8 cellular contexts compared by ENCODE assay signal in genomic region chr4:149914521-149915115, GRCh38.
DNase-seq lines count a peak whose midpoint lies in the region; ATAC-seq, FAIRE-seq and TF ChIP-seq lines count a peak whose summit lies in the region.

No MANE protein-coding gene starts in this region.

- H3K9me3 Mint-ChIP-seq in HFFc6, result no peaks in the 10 kb centered on the region
- no peaks in the 10 kb centered on the region for H3K9me3 Mint-ChIP-seq in activated CD4-positive, alpha-beta memory T cell treated with anti-CD3 and anti-CD28 coated beads, Interleukin-2, amount 10 ng/mL, durations not matched to agents 7 days and 5 days
- no peaks in the 10 kb centered on the region for H3K9me3 Mint-ChIP-seq in natural killer cell treated with Interleukin-12 subunit alpha and Interleukin-12 subunit beta and Interleukin-15 and Interleukin-18, amount 100 ng/mL, for 72 hours

- no peak overlapping the region for H3K9ac ChIP-seq in kidney (ENCODE audit: low read length in 2 of 2)

- H3K36me3 Mint-ChIP-seq in HFFc6 (ENCODE audit: low read depth), result no peaks in the 10 kb centered on the region
- no peaks in the 10 kb centered on the region for H3K36me3 Mint-ChIP-seq in activated CD4-positive, alpha-beta memory T cell treated with anti-CD3 and anti-CD28 coated beads, Interleukin-2, amount 10 ng/mL, durations not matched to agents 7 days and 5 days (ENCODE audit: low read depth)
- no peaks in the 10 kb centered on the region for H3K36me3 Mint-ChIP-seq in natural killer cell treated with Interleukin-12 subunit alpha and Interleukin-12 subunit beta and Interleukin-15 and Interleukin-18, amount 100 ng/mL, for 72 hours

- no peak for DNase-seq in BJ (ENCODE audit: low read depth)
- DNase-seq in GM12865 (ENCODE audit: low read depth), result peak; percentile 59
- peak; percentile 46 for DNase-seq in HFFc6
- DNase-seq in NAMALWA (ENCODE audit: low spot score), result peak; percentile 77
- peak; percentile 29 for DNase-seq in activated CD4-positive, alpha-beta memory T cell treated with anti-CD3 and anti-CD28 coated beads, Interleukin-2, amount 10 ng/mL, durations not matched to agents 7 days and 5 days
- no peak for DNase-seq in kidney
- no peak for DNase-seq in NCI-H1048 (lab: John Stamatoyannopoulos, UW)
- DNase-seq in natural killer cell treated with Interleukin-12 subunit alpha and Interleukin-12 subunit beta and Interleukin-15 and Interleukin-18, amount 100 ng/mL, for 72 hours (ENCODE audit: low spot score), result no peak

- TF ChIP-seq CTCF in BJ (IDR thresholded peaks at IDR 0.05; ENCODE audit: insufficient read depth, low read depth, low read length), result peak; percentile 86
- TF ChIP-seq CTCF in GM12865 (IDR thresholded peaks at IDR 0.05; ENCODE audit: insufficient read depth, low read depth, low read length, missing control alignments), result peak; percentile 76
- TF ChIP-seq CTCF in HFFc6 (IDR thresholded peaks at IDR 0.05), result peak; percentile 91
- TF ChIP-seq CTCF in kidney (IDR thresholded peaks at IDR 0.05; ENCODE audit: borderline replicate concordance, extremely low read depth, insufficient read depth), result peak; percentile 43

- POLR2A ChIA-PET in BJ (lab: Charles Lee), result no interaction called here
- POLR2A ChIA-PET in activated CD4-positive, alpha-beta memory T cell treated with anti-CD3 and anti-CD28 coated beads, Interleukin-2, amount 10 ng/mL, durations not matched to agents 7 days and 5 days (lab: Charles Lee), result no interaction called here

- H3K4me1 Mint-ChIP-seq in HFFc6 (ENCODE audit: low read depth), result peaks cover 21% of the 10 kb centered on the region
- no peaks in the 10 kb centered on the region for H3K4me1 Mint-ChIP-seq in activated CD4-positive, alpha-beta memory T cell treated with anti-CD3 and anti-CD28 coated beads, Interleukin-2, amount 10 ng/mL, durations not matched to agents 7 days and 5 days
- no peaks in the 10 kb centered on the region for H3K4me1 Mint-ChIP-seq in natural killer cell treated with Interleukin-12 subunit alpha and Interleukin-12 subunit beta and Interleukin-15 and Interleukin-18, amount 100 ng/mL, for 72 hours (ENCODE audit: low read depth in 2 of 2)

- ATAC-seq in natural killer cell treated with Interleukin-12 subunit alpha and Interleukin-12 subunit beta and Interleukin-15 and Interleukin-18, amount 100 ng/mL, for 72 hours, result no peak

- no peaks in the 10 kb centered on the region for H3K27me3 ChIP-seq in BJ (ENCODE audit: control insufficient read depth, insufficient read depth, low read length)

- H3K36me3 ChIP-seq in BJ (ENCODE audit: control insufficient read depth, insufficient read depth, low read length), result no peaks in the 10 kb centered on the region
- H3K36me3 ChIP-seq in kidney (ENCODE audit: control insufficient read depth in 1 of 2, insufficient read depth in 2 of 2, low read length in 2 of 2), result no peaks in the 10 kb centered on the region

- intact Hi-C loops in kidney (cut with DNase I), result no loop called here

- no peak overlapping the region for H3K27ac ChIP-seq in kidney (ENCODE audit: low read depth in 2 of 2, low read length in 2 of 2)

- peaks cover 1% of the 10 kb centered on the region for H3K27me3 Mint-ChIP-seq in HFFc6 (ENCODE audit: insufficient read depth)
- H3K27me3 Mint-ChIP-seq in activated CD4-positive, alpha-beta memory T cell treated with anti-CD3 and anti-CD28 coated beads, Interleukin-2, amount 10 ng/mL, durations not matched to agents 7 days and 5 days, result no peaks in the 10 kb centered on the region
- no peaks in the 10 kb centered on the region for H3K27me3 Mint-ChIP-seq in natural killer cell treated with Interleukin-12 subunit alpha and Interleukin-12 subunit beta and Interleukin-15 and Interleukin-18, amount 100 ng/mL, for 72 hours

- no peaks in the 10 kb centered on the region for H3K9me3 ChIP-seq in kidney (ENCODE audit: control insufficient read depth in 1 of 2, low read length in 2 of 2)

- H3K4me1 ChIP-seq in kidney (ENCODE audit: control insufficient read depth in 1 of 2, insufficient read depth in 1 of 2, low read depth in 1 of 2, low read length in 2 of 2), result no peaks in the 10 kb centered on the region

- no peak for FAIRE-seq in kidney (lab: Jason Lieb, UNC)

- H3K4me3 Mint-ChIP-seq in HFFc6, result no peak overlapping the region
- no peak overlapping the region for H3K4me3 Mint-ChIP-seq in activated CD4-positive, alpha-beta memory T cell treated with anti-CD3 and anti-CD28 coated beads, Interleukin-2, amount 10 ng/mL, durations not matched to agents 7 days and 5 days
- H3K4me3 Mint-ChIP-seq in natural killer cell treated with Interleukin-12 subunit alpha and Interleukin-12 subunit beta and Interleukin-15 and Interleukin-18, amount 100 ng/mL, for 72 hours, result no peak overlapping the region

- H3K4me3 ChIP-seq in BJ (ENCODE audit: low read depth, low read length) (no peak overlapping the region), GM12865 (ENCODE audit: low read depth, low read length) (no peak overlapping the region), kidney (ENCODE audit: low read length in 2 of 2) (no peak overlapping the region)

- CTCF ChIA-PET in BJ (lab: Yijun Ruan, JAX), result no interaction called here
- CTCF ChIA-PET in activated CD4-positive, alpha-beta memory T cell treated with anti-CD3 and anti-CD28 coated beads, Interleukin-2, amount 10 ng/mL, durations not matched to agents 7 days and 5 days (lab: Charles Lee), result no interaction called here

- no peak overlapping the region for H3K27ac Mint-ChIP-seq in HFFc6
- H3K27ac Mint-ChIP-seq in activated CD4-positive, alpha-beta memory T cell treated with anti-CD3 and anti-CD28 coated beads, Interleukin-2, amount 10 ng/mL, durations not matched to agents 7 days and 5 days, result no peak overlapping the region
- H3K27ac Mint-ChIP-seq in natural killer cell treated with Interleukin-12 subunit alpha and Interleukin-12 subunit beta and Interleukin-15 and Interleukin-18, amount 100 ng/mL, for 72 hours, result no peak overlapping the region

Comparison
In these comparisons a context has a peak if more than half of its experiments do, and no peak if none do; other contexts are left out.
1. DNase-seq: peak in GM12865 (single experiment), HFFc6 (single experiment), NAMALWA (single experiment) and activated CD4-positive, alpha-beta memory T cell treated with anti-CD3 and anti-CD28 coated beads, Interleukin-2, amount 10 ng/mL, durations not matched to agents 7 days and 5 days (single experiment); none in BJ (single experiment), kidney (single experiment), NCI-H1048 (single experiment) and natural killer cell treated with Interleukin-12 subunit alpha and Interleukin-12 subunit beta and Interleukin-15 and Interleukin-18, amount 100 ng/mL, for 72 hours (single experiment).
2. Peak in every context shown above with its lines, with median percentiles within 50 percentile points of each other: CTCF ChIP-seq.